Comparison of ENCODE assay signal across 8 cellular contexts in genomic region chr1:224113545-224113917, GRCh38. TPM values are rescaled to one million over a fixed set of nuclear protein-coding genes. Genes with fewer than 3 reads are reported as not detected.
DNase-seq lines count a peak whose midpoint lies in the region; ATAC-seq and TF ChIP-seq lines count a peak whose summit lies in the region.

No MANE protein-coding gene starts in this region.

- in situ Hi-C loops in brain microvascular endothelial cell (cut with HindIII; ENCODE audit: low pct_ligation_motif_present, low sequenced_read_pairs): no loop called here

- no peaks in the 10 kb centered on the region for H3K9me3 Mint-ChIP-seq in CD8-positive, alpha-beta memory T cell
- no peaks in the 10 kb centered on the region for H3K9me3 Mint-ChIP-seq in natural killer cell

- DNase-seq in CD8-positive, alpha-beta memory T cell: no peak
- DNase-seq in brain microvascular endothelial cell: no peak
- DNase-seq in natural killer cell: no peak
- DNase-seq in NCI-H2107 (lab: John Stamatoyannopoulos, UW): no peak
- no peak for DNase-seq in DMS 273 (lab: John Stamatoyannopoulos, UW; ENCODE audit: unreplicated experiment)
- DNase-seq in NAMALWA (ENCODE audit: low spot score): no peak
- no peak for DNase-seq in DMS53 (lab: John Stamatoyannopoulos, UW)

- H3K4me3 ChIP-seq in CD8-positive, alpha-beta memory T cell (ENCODE audit: low read length): peak overlapping the region; percentile 77
- peak overlapping the region; percentile 93 for H3K4me3 ChIP-seq in brain microvascular endothelial cell (ENCODE audit: low read depth, low read length)

- peak overlapping the region; percentile 89 for H3K27ac ChIP-seq in CD8-positive, alpha-beta memory T cell (ENCODE audit: low read depth, low read length)
- H3K27ac ChIP-seq in brain microvascular endothelial cell: peak overlapping the region; percentile 77

- H3K4me1 ChIP-seq in CD8-positive, alpha-beta memory T cell (ENCODE audit: insufficient read depth, low read length): peaks cover 24% of the 10 kb centered on the region

- H3K36me3 Mint-ChIP-seq in CD8-positive, alpha-beta memory T cell: peaks cover 0 to 13% (median 0%) of the 10 kb centered on the region in 3 donors
- no peaks in the 10 kb centered on the region for H3K36me3 Mint-ChIP-seq in natural killer cell

- no peaks in the 10 kb centered on the region for H3K9me3 ChIP-seq in CD8-positive, alpha-beta memory T cell (ENCODE audit: low read length)

- H3K36me3 ChIP-seq in CD8-positive, alpha-beta memory T cell (ENCODE audit: insufficient read depth, low read length): no peaks in the 10 kb centered on the region
- H3K36me3 ChIP-seq in brain microvascular endothelial cell (replicated peaks): no peaks in the 10 kb centered on the region

- peak overlapping the region; percentile 89 to 94 (median 92) for H3K4me3 Mint-ChIP-seq in CD8-positive, alpha-beta memory T cell
- peak overlapping the region; percentile 97 for H3K4me3 Mint-ChIP-seq in natural killer cell

- TF ChIP-seq CTCF in brain microvascular endothelial cell (IDR thresholded peaks at IDR 0.05; ENCODE audit: low read depth, low read length, missing control alignments) (no peak), natural killer cell (IDR thresholded peaks at IDR 0.05) (no peak)

- ATAC-seq in HG02981 (IDR thresholded peaks at IDR 0.05; ENCODE audit: unreplicated experiment) (peak; percentile 19), natural killer cell (no peak)

- intact Hi-C loops in natural killer cell (cut with micrococcal nuclease): no loop called here

- CTCF ChIA-PET in CD8-positive, alpha-beta memory T cell (lab: Charles Lee): interaction anchor here (1.2 to 4.7 kb wide), 2 partner anchors 220 to 344 kb away, joined by 8 to 39 read pairs; no protein-coding TSS in a partner anchor

- H3K4me1 Mint-ChIP-seq in CD8-positive, alpha-beta memory T cell: peaks cover 26 to 38% (median 32%) of the 10 kb centered on the region in 3 donors
- H3K4me1 Mint-ChIP-seq in natural killer cell: peaks cover 16 to 29% of the 10 kb centered on the region in 2 donors

- POLR2A ChIA-PET in CD8-positive, alpha-beta memory T cell (lab: Charles Lee): interaction anchor here (0.7 to 1.3 kb wide), 3 partner anchors 69 to 397 kb away, joined by 3 to 5 read pairs (median 3); partner anchors contain the start of gene DEGS1

- H3K27me3 Mint-ChIP-seq in CD8-positive, alpha-beta memory T cell: peaks cover 5 to 16% of the 10 kb centered on the region in 2 donors
- H3K27me3 Mint-ChIP-seq in natural killer cell (ENCODE audit: low read depth in 2 of 2): peaks cover 0 to 5% of the 10 kb centered on the region in 2 donors

- H3K27me3 ChIP-seq in CD8-positive, alpha-beta memory T cell (ENCODE audit: insufficient read depth, low read length, poor library complexity, severe bottlenecking): no peaks in the 10 kb centered on the region
- no peaks in the 10 kb centered on the region for H3K27me3 ChIP-seq in brain microvascular endothelial cell (replicated peaks)

- peak overlapping the region; percentile 88 to 99 (median 94) for H3K27ac Mint-ChIP-seq in CD8-positive, alpha-beta memory T cell
- peak overlapping the region; percentile 89 to 94 for H3K27ac Mint-ChIP-seq in natural killer cell

RNA-seq across cellular contexts. Expression of gene FBXO28, which starts 0.4 kb away (rescaled TPM):
- 10 to 100 TPM; 31.6 to 32.2 TPM for total RNA-seq in CD8-positive, alpha-beta memory T cell
- polyA plus RNA-seq in CD8-positive, alpha-beta memory T cell: 16.8 TPM
- 10 to 100 TPM; 26.2 to 28.4 (median 28.1) TPM for total RNA-seq in natural killer cell
